ENCODE assay signal across 1 cellular context in genomic region chr2:218399391-218400166, GRCh38.
TF ChIP-seq lines count a peak whose summit lies in the region.

CTDSP1 (plus strand) TSS chr2:218399868; CDS start chr2:218400091, 223 bp downstream.

TF ChIP-seq in HepG2, 621 proteins besides CTCF, POLR2A, EP300 and RAD21 (continued from another document and continues in another):
- peak; percentile 62; the same call in 1 of the 2 replicates for TF ChIP-seq E2F5 (CRISPR knock-in tag; conservative IDR thresholded peaks at IDR 0.05)
- peak; percentile 88; the same call in 1 of the 2 replicates for TF ChIP-seq SMAD1 (CRISPR knock-in tag; IDR thresholded peaks at IDR 0.05; ENCODE audit: borderline replicate concordance, low read depth)
- TF ChIP-seq GPN1 (CRISPR knock-in tag; IDR thresholded peaks at IDR 0.05; ENCODE audit: borderline replicate concordance): no peak
- no peak for TF ChIP-seq SSRP1 (CRISPR knock-in tag; IDR thresholded peaks at IDR 0.05)
- TF ChIP-seq ZNF615 (CRISPR knock-in tag; IDR thresholded peaks at IDR 0.05; ENCODE audit: borderline replicate concordance): no peak
- no peak for TF ChIP-seq NFKBIZ (CRISPR knock-in tag; IDR thresholded peaks at IDR 0.05)
- TF ChIP-seq ZNF501 (CRISPR knock-in tag; IDR thresholded peaks at IDR 0.05): no peak
- TF ChIP-seq ZNF777 (CRISPR knock-in tag; IDR thresholded peaks at IDR 0.05): peak; percentile 34; the same call in 1 of the 2 replicates
- TF ChIP-seq GTF3A (CRISPR knock-in tag; conservative IDR thresholded peaks at IDR 0.05): no peak
- TF ChIP-seq NFATC3 (CRISPR knock-in tag; IDR thresholded peaks at IDR 0.05): no peak
- no peak for TF ChIP-seq ZKSCAN5 (CRISPR knock-in tag; IDR thresholded peaks at IDR 0.05)
- no peak for TF ChIP-seq AHR (CRISPR knock-in tag; IDR thresholded peaks at IDR 0.05)
- no peak for TF ChIP-seq MAFF (IDR thresholded peaks at IDR 0.05; ENCODE audit: low read depth, low read length)
- peak; percentile 81 for TF ChIP-seq KDM2A (CRISPR knock-in tag; IDR thresholded peaks at IDR 0.05; ENCODE audit: borderline replicate concordance, low read depth)
- no peak for TF ChIP-seq MAFK (conservative IDR thresholded peaks at IDR 0.05 in 1 of 2, IDR thresholded peaks at IDR 0.05 in 1 of 2; ENCODE audit: low read length in 2 of 2)
- TF ChIP-seq LCORL (IDR thresholded peaks at IDR 0.05): no peak
- no peak for TF ChIP-seq LCORL (CRISPR knock-in tag; IDR thresholded peaks at IDR 0.05)
- peak; percentile 62; the same call in 1 of the 2 replicates for TF ChIP-seq ZBTB44 (CRISPR knock-in tag; IDR thresholded peaks at IDR 0.05)
- TF ChIP-seq DDIT3 (CRISPR knock-in tag; IDR thresholded peaks at IDR 0.05): no peak
- no peak for TF ChIP-seq THAP8 (CRISPR knock-in tag; IDR thresholded peaks at IDR 0.05; ENCODE audit: borderline replicate concordance)
- TF ChIP-seq RNF219 (CRISPR knock-in tag; IDR thresholded peaks at IDR 0.05): no peak
- peak; percentile 66; the same call in 1 of the 2 replicates for TF ChIP-seq ADNP (CRISPR knock-in tag; IDR thresholded peaks at IDR 0.05)
- 0 out of 2 replicates have a peak, but pooled peaks have one; percentile 35 for TF ChIP-seq HCFC1 (IDR thresholded peaks at IDR 0.05; ENCODE audit: low read depth, low read length)
- 0 out of 2 replicates have a peak, but pooled peaks have one; percentile 21 for TF ChIP-seq ZNF691 (CRISPR knock-in tag; IDR thresholded peaks at IDR 0.05; ENCODE audit: borderline replicate concordance, low read depth)
- peak; percentile 87 for TF ChIP-seq ZFX (CRISPR knock-in tag; IDR thresholded peaks at IDR 0.05; ENCODE audit: low read depth)
- TF ChIP-seq SRSF1 (optimal IDR thresholded peaks at IDR 0.05; ENCODE audit: low read depth, low read length): peak; percentile 8
- peak; percentile 53; the same call in 1 of the 2 replicates for TF ChIP-seq CHD2 (IDR thresholded peaks at IDR 0.05; ENCODE audit: low read depth, low read length)
- TF ChIP-seq TFDP2 (CRISPR knock-in tag; IDR thresholded peaks at IDR 0.05): peak; percentile 87
- TF ChIP-seq ATF2 (CRISPR knock-in tag; IDR thresholded peaks at IDR 0.05): peak; percentile 68
- TF ChIP-seq YEATS2 (CRISPR knock-in tag; IDR thresholded peaks at IDR 0.05; ENCODE audit: borderline replicate concordance): no peak; the same call in 1 of the 2 replicates
- no peak for TF ChIP-seq CREM (IDR thresholded peaks at IDR 0.05)
- TF ChIP-seq CREM (CRISPR knock-in tag; IDR thresholded peaks at IDR 0.05): no peak
- no peak for TF ChIP-seq FOXP1 (IDR thresholded peaks at IDR 0.05)
- peak; percentile 42; the same call in 1 of the 2 replicates for TF ChIP-seq FOXP1 (CRISPR knock-in tag; IDR thresholded peaks at IDR 0.05)
- TF ChIP-seq HOXD1 (CRISPR knock-in tag; IDR thresholded peaks at IDR 0.05): peak; percentile 76
- TF ChIP-seq ZNF609 (CRISPR knock-in tag; IDR thresholded peaks at IDR 0.05; ENCODE audit: borderline replicate concordance): 0 out of 2 replicates have a peak, but pooled peaks have one; percentile 14
- TF ChIP-seq ZNF530 (CRISPR knock-in tag; IDR thresholded peaks at IDR 0.05; ENCODE audit: low read depth): no peak
- TF ChIP-seq BRF2 (CRISPR knock-in tag; IDR thresholded peaks at IDR 0.05): peak; percentile 59; the same call in 1 of the 2 replicates
- TF ChIP-seq PRDM15 (CRISPR knock-in tag; IDR thresholded peaks at IDR 0.05): peak; percentile 90
- 0 out of 2 replicates have a peak, but pooled peaks have one; percentile 56 for TF ChIP-seq ZNF124 (CRISPR knock-in tag; IDR thresholded peaks at IDR 0.05)
- TF ChIP-seq ZNF431 (CRISPR knock-in tag; IDR thresholded peaks at IDR 0.05; ENCODE audit: borderline replicate concordance, low read depth): no peak; the same call in 1 of the 2 replicates
